ENCODE assay signal across 28 cellular contexts in genomic region chr20:23601715-23602114, GRCh38. TPM values are rescaled to one million over a fixed set of nuclear protein-coding genes. Genes with fewer than 3 reads are reported as not detected.
"Had no signal": no experiment of that assay in that cellular context is flagged by ENCODE, and none has a peak within 500 bp of the region (broad histone marks: within the 10 kb centered on the region; RNA-seq: fewer than 3 reads in every experiment).

No MANE protein-coding gene starts in this region.

- H3K4me1 ChIP-seq: lower lobe of right lung, right atrium auricular region, right lobe of liver, thyroid gland, transverse colon, vagina had no signal

- ATAC-seq: left colon; left lung; lower lobe of right lung; mucosa of descending colon; right lobe of liver; stimulated activated naive B cell treated with anti-CD40 and anti-IgM and Interleukin-4, amounts not matched to agents 10 μg/mL and 1 μg/mL and 100 μg/mL, for 72 hours; stimulated activated naive CD8-positive, alpha-beta T cell treated with anti-CD3 and anti-CD28 coated beads, Interleukin-15, Interleukin-2, amounts not matched to agents 100 U/mL and 50 U/mL, for 24 hours had no signal

- H3K27ac ChIP-seq: left lung, lower lobe of right lung, ovary, right atrium auricular region, right lobe of liver, skin epidermis, stomach, testis, thyroid gland, transverse colon, upper lobe of left lung, vagina had no signal

- H3K4me3 ChIP-seq: left lung, lower lobe of right lung, mucosa of descending colon, ovary, right atrium auricular region, right lobe of liver, skin epidermis, stomach, testis, thyroid gland, transverse colon, upper lobe of left lung, vagina had no signal

- H3K27me3 ChIP-seq: left lung, ovary, right atrium auricular region, right lobe of liver, stomach, testis, thyroid gland, transverse colon, upper lobe of left lung, vagina had no signal

- H3K36me3 ChIP-seq: left lung, lower lobe of right lung, ovary, right atrium auricular region, right lobe of liver, stomach, thyroid gland, transverse colon, upper lobe of left lung, vagina had no signal

- DNase-seq: hippocampal formation; kidney; left colon; left lung; lower lobe of right lung; mammary epithelial cell; midbrain; mucosa of descending colon; naive thymus-derived CD4-positive, alpha-beta T cell; ovary; right lobe of liver; stimulated activated CD4-positive, alpha-beta T cell treated with anti-CD3 and anti-CD28 coated beads, Interleukin-12 subunit alpha, Interleukin-12 subunit beta, amount 100 ng/mL, for 4 hours; stimulated activated CD4-positive, alpha-beta T cell treated with anti-CD3 and anti-CD28 coated beads, Interleukin-15, amount 100 ng/mL, for 24 hours; stimulated activated CD4-positive, alpha-beta T cell treated with anti-CD3 and anti-CD28 coated beads, Interleukin-2, amount 100 ng/mL, for 24 hours; stimulated activated CD4-positive, alpha-beta T cell treated with anti-CD3 and anti-CD28 coated beads, Interleukin-4, amount 100 ng/mL, for 1 hour; stimulated activated naive B cell treated with anti-CD40 and anti-IgM and Interleukin-4, amounts not matched to agents 10 μg/mL and 1 μg/mL and 100 μg/mL, for 72 hours; stimulated activated naive CD8-positive, alpha-beta T cell treated with anti-CD3 and anti-CD28 coated beads, Interleukin-15, Interleukin-2, amounts not matched to agents 100 U/mL and 50 U/mL, for 24 hours; stomach; testis; thyroid gland; transverse colon; upper lobe of left lung had no signal

RNA-seq across cellular contexts. Expression of gene CST9, which starts 4.0 kb away (rescaled TPM):
- polyA plus RNA-seq: liver; mammary epithelial cell; naive thymus-derived CD4-positive, alpha-beta T cell; neural cell; ovary; stomach; urinary bladder had no signal

RNA-seq across cellular contexts. Expression of gene CST9L, which starts 33.4 kb away (rescaled TPM):
- polyA plus RNA-seq: liver; mammary epithelial cell; naive thymus-derived CD4-positive, alpha-beta T cell; neural cell; ovary; stomach; urinary bladder had no signal
